2 cellular contexts compared by ENCODE assay signal in the genomic region with DNA sequence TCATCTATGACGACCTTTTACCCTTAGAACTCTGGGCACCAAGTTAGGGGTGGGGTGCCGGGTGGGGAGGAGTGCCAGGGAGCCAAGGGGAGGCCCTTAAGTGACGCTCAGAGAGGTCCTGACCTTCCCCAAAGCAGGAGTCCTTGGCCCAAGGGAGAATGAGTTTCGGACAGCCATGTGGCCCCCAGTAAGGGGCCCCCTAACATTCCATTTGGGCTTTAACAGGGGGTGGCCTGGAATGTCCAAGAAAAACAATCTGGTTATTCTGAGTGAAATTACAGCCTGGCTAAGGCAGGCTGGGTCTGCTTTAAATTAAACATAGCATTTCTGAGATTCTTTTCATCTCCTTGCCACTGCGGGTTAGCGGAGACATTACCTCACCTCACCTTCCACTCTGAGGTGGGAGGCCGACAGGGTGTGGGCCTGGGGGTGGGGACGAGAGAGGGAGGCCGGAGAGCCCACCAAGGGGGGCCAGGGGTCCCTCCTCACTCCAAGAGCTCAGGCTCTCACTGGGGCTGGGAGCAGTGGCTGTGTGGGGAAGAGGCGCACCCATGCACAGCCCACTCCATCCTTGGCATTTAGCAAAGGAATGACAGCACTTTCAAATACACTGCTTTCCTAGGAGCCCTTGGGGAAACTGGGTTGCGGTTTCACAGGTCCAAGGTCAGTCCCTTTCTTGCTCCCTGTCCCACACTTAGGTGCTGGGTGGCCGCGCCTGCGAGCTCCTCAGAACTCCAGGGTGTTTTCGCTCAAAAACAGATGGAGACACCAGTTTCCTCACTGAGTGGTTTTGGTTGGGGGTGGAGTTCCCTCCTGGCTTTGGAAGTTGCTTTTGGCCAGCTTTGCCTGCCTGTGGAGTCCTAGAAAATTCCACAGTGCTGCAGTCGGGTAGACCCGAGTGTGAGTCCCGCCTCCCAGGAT.
TF ChIP-seq lines count a peak whose summit lies in the region.

No MANE protein-coding gene starts in this region.

TF ChIP-seq in liver, 16 proteins besides CTCF, POLR2A, EP300 and RAD21 (continued from another document):
- TF ChIP-seq, protein P1, sequence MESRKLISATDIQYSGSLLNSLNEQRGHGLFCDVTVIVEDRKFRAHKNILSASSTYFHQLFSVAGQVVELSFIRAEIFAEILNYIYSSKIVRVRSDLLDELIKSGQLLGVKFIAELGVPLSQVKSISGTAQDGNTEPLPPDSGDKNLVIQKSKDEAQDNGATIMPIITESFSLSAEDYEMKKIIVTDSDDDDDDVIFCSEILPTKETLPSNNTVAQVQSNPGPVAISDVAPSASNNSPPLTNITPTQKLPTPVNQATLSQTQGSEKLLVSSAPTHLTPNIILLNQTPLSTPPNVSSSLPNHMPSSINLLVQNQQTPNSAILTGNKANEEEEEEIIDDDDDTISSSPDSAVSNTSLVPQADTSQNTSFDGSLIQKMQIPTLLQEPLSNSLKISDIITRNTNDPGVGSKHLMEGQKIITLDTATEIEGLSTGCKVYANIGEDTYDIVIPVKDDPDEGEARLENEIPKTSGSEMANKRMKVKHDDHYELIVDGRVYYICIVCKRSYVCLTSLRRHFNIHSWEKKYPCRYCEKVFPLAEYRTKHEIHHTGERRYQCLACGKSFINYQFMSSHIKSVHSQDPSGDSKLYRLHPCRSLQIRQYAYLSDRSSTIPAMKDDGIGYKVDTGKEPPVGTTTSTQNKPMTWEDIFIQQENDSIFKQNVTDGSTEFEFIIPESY (IDR thresholded peaks at IDR 0.05), result no peak
- TF ChIP-seq YY1 (IDR thresholded peaks at IDR 0.05) (no peak), FOXA1 (IDR thresholded peaks at IDR 0.05) (no peak), RXRA (IDR thresholded peaks at IDR 0.05) (no peak), HNF4A (conservative IDR thresholded peaks at IDR 0.05) (no peak), EGR1 (IDR thresholded peaks at IDR 0.05; ENCODE audit: low read depth in 2 of 2) (no peak), NR2F2 (IDR thresholded peaks at IDR 0.05) (no peak), JUND (IDR thresholded peaks at IDR 0.05) (no peak), TAF1 (conservative IDR thresholded peaks at IDR 0.05) (no peak), FOXA2 (IDR thresholded peaks at IDR 0.05) (no peak), GABPA (IDR thresholded peaks at IDR 0.05 in 1 of 2, conservative IDR thresholded peaks at IDR 0.05 in 1 of 2) (no peak), HNF4G (IDR thresholded peaks at IDR 0.05) (no peak), SP1 (IDR thresholded peaks at IDR 0.05) (no peak)
- TF ChIP-seq, protein P2, sequence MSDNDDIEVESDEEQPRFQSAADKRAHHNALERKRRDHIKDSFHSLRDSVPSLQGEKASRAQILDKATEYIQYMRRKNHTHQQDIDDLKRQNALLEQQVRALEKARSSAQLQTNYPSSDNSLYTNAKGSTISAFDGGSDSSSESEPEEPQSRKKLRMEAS (IDR thresholded peaks at IDR 0.05), result no peak
- TF ChIP-seq, protein P3, sequence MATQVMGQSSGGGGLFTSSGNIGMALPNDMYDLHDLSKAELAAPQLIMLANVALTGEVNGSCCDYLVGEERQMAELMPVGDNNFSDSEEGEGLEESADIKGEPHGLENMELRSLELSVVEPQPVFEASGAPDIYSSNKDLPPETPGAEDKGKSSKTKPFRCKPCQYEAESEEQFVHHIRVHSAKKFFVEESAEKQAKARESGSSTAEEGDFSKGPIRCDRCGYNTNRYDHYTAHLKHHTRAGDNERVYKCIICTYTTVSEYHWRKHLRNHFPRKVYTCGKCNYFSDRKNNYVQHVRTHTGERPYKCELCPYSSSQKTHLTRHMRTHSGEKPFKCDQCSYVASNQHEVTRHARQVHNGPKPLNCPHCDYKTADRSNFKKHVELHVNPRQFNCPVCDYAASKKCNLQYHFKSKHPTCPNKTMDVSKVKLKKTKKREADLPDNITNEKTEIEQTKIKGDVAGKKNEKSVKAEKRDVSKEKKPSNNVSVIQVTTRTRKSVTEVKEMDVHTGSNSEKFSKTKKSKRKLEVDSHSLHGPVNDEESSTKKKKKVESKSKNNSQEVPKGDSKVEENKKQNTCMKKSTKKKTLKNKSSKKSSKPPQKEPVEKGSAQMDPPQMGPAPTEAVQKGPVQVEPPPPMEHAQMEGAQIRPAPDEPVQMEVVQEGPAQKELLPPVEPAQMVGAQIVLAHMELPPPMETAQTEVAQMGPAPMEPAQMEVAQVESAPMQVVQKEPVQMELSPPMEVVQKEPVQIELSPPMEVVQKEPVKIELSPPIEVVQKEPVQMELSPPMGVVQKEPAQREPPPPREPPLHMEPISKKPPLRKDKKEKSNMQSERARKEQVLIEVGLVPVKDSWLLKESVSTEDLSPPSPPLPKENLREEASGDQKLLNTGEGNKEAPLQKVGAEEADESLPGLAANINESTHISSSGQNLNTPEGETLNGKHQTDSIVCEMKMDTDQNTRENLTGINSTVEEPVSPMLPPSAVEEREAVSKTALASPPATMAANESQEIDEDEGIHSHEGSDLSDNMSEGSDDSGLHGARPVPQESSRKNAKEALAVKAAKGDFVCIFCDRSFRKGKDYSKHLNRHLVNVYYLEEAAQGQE (IDR thresholded peaks at IDR 0.05), result no peak

TF ChIP-seq in HepG2, 621 proteins besides CTCF, POLR2A, EP300 and RAD21 (continued from another document):
- TF ChIP-seq, protein P4, sequence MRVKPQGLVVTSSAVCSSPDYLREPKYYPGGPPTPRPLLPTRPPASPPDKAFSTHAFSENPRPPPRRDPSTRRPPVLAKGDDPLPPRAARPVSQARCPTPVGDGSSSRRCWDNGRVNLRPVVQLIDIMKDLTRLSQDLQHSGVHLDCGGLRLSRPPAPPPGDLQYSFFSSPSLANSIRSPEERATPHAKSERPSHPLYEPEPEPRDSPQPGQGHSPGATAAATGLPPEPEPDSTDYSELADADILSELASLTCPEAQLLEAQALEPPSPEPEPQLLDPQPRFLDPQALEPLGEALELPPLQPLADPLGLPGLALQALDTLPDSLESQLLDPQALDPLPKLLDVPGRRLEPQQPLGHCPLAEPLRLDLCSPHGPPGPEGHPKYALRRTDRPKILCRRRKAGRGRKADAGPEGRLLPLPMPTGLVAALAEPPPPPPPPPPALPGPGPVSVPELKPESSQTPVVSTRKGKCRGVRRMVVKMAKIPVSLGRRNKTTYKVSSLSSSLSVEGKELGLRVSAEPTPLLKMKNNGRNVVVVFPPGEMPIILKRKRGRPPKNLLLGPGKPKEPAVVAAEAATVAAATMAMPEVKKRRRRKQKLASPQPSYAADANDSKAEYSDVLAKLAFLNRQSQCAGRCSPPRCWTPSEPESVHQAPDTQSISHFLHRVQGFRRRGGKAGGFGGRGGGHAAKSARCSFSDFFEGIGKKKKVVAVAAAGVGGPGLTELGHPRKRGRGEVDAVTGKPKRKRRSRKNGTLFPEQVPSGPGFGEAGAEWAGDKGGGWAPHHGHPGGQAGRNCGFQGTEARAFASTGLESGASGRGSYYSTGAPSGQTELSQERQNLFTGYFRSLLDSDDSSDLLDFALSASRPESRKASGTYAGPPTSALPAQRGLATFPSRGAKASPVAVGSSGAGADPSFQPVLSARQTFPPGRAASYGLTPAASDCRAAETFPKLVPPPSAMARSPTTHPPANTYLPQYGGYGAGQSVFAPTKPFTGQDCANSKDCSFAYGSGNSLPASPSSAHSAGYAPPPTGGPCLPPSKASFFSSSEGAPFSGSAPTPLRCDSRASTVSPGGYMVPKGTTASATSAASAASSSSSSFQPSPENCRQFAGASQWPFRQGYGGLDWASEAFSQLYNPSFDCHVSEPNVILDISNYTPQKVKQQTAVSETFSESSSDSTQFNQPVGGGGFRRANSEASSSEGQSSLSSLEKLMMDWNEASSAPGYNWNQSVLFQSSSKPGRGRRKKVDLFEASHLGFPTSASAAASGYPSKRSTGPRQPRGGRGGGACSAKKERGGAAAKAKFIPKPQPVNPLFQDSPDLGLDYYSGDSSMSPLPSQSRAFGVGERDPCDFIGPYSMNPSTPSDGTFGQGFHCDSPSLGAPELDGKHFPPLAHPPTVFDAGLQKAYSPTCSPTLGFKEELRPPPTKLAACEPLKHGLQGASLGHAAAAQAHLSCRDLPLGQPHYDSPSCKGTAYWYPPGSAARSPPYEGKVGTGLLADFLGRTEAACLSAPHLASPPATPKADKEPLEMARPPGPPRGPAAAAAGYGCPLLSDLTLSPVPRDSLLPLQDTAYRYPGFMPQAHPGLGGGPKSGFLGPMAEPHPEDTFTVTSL (CRISPR knock-in tag; IDR thresholded peaks at IDR 0.05; ENCODE audit: borderline replicate concordance), result no peak
- TF ChIP-seq, protein P5, sequence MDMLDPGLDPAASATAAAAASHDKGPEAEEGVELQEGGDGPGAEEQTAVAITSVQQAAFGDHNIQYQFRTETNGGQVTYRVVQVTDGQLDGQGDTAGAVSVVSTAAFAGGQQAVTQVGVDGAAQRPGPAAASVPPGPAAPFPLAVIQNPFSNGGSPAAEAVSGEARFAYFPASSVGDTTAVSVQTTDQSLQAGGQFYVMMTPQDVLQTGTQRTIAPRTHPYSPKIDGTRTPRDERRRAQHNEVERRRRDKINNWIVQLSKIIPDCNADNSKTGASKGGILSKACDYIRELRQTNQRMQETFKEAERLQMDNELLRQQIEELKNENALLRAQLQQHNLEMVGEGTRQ (IDR thresholded peaks at IDR 0.05; ENCODE audit: low read depth, low read length), result no peak
- TF ChIP-seq, protein P5 (CRISPR knock-in tag; IDR thresholded peaks at IDR 0.05; ENCODE audit: borderline replicate concordance), result no peak
- TF ChIP-seq FOXA1 (IDR thresholded peaks at IDR 0.05), result no peak
- no peak for TF ChIP-seq FOXA1 (CRISPR knock-in tag; IDR thresholded peaks at IDR 0.05)
